Comparison of ENCODE assay signal across 9 cellular contexts in genomic region chr18:12886498-12887126, GRCh38. TPM values are rescaled to one million over a fixed set of nuclear protein-coding genes. Genes with fewer than 3 reads are reported as not detected.
A peak's percentile ranks its signal among the peaks of the same experiment; 100 is the strongest.
DNase-seq lines count a peak whose midpoint lies in the region; ATAC-seq and TF ChIP-seq lines count a peak whose summit lies in the region.
"Had no signal": no experiment of that assay in that cellular context is flagged by ENCODE, and none has a peak within 500 bp of the region (broad histone marks: within the 10 kb centered on the region; RNA-seq: fewer than 3 reads in every experiment).

No MANE protein-coding gene starts in this region.

- CTCF ChIA-PET in activated naive CD4-positive, alpha-beta T cell treated with anti-CD3 and anti-CD28 coated beads for 36 hours (lab: Charles Lee), result interaction anchor here (1.3 to 2.0 kb wide), 4 partner anchors 16 to 159 kb away, joined by 4 to 12 read pairs (median 8); no protein-coding TSS in a partner anchor

- H3K27ac Mint-ChIP-seq in activated naive CD4-positive, alpha-beta T cell treated with anti-CD3 and anti-CD28 coated beads for 36 hours, result no peak overlapping the region

- no peaks in the 10 kb centered on the region for H3K9me3 Mint-ChIP-seq in activated naive CD4-positive, alpha-beta T cell treated with anti-CD3 and anti-CD28 coated beads for 36 hours

- H3K27me3 Mint-ChIP-seq in activated naive CD4-positive, alpha-beta T cell treated with anti-CD3 and anti-CD28 coated beads for 36 hours (ENCODE audit: low read depth), result no peaks in the 10 kb centered on the region
- H3K27me3 Mint-ChIP-seq: activated naive CD8-positive, alpha-beta T cell had no signal

- H3K4me1 ChIP-seq in BE2C, result no peaks in the 10 kb centered on the region

- no peak overlapping the region for H3K4me3 Mint-ChIP-seq in activated naive CD4-positive, alpha-beta T cell treated with anti-CD3 and anti-CD28 coated beads for 36 hours
- H3K4me3 Mint-ChIP-seq: activated naive CD8-positive, alpha-beta T cell had no signal

- no peak overlapping the region for H3K4me3 ChIP-seq in BE2C (ENCODE audit: low read depth, low read length)

- H3K27me3 ChIP-seq in BE2C, result no peaks in the 10 kb centered on the region

- H3K9me3 ChIP-seq in BE2C, result no peaks in the 10 kb centered on the region

- intact Hi-C loops in posterior cingulate gyrus (cut with DNase I), result no loop called here
- intact Hi-C loops in activated naive CD4-positive, alpha-beta T cell treated with anti-CD3 and anti-CD28 coated beads for 36 hours (cut with micrococcal nuclease), result loop anchor here (10.0 kb wide), 2 partner anchors 728 to 838 kb away; partner anchors contain the start of genes FAM210A and RNMT

- H3K4me1 Mint-ChIP-seq in activated naive CD4-positive, alpha-beta T cell treated with anti-CD3 and anti-CD28 coated beads for 36 hours (ENCODE audit: low read depth), result peaks cover 25% of the 10 kb centered on the region

- H3K36me3 ChIP-seq in BE2C, result no peaks in the 10 kb centered on the region

- H3K36me3 Mint-ChIP-seq in activated naive CD4-positive, alpha-beta T cell treated with anti-CD3 and anti-CD28 coated beads for 36 hours (ENCODE audit: low read depth), result no peaks in the 10 kb centered on the region

- ATAC-seq in GM21825 (IDR thresholded peaks at IDR 0.05; ENCODE audit: unreplicated experiment), result no peak

- TF ChIP-seq CTCF in BE2C (IDR thresholded peaks at IDR 0.05; ENCODE audit: low read depth, low read length) (peak; percentile 60), GM12873 (IDR thresholded peaks at IDR 0.05; ENCODE audit: insufficient read depth, low read depth, low read length, missing control alignments) (peak; percentile 63)

- DNase-seq in BE2C (peak; percentile 24), OCI-M1 (lab: John Stamatoyannopoulos, UW) (peak; percentile 67), germinal center (ENCODE audit: low spot score) (peak; percentile 21), NCI-H2171 treated with DMSO at 0.1 percent for 48 hours (lab: John Stamatoyannopoulos, UW) (no peak), posterior cingulate gyrus (no peak)
- no peak for DNase-seq in activated naive CD4-positive, alpha-beta T cell treated with anti-CD3 and anti-CD28 coated beads for 36 hours

RNA-seq across cellular contexts. Expression of gene PTPN2, which starts 2.6 kb away (rescaled TPM):
- 10.7 TPM for polyA plus RNA-seq in BE2C (2012; ENCODE audit: insufficient read depth, insufficient read length, low read depth)
- total RNA-seq in activated naive CD4-positive, alpha-beta T cell treated with anti-CD3 and anti-CD28 coated beads for 36 hours, result 10 to 100 TPM; 68.5 to 71.8 TPM

Comparison
In these comparisons a context has a peak if more than half of its experiments do, and no peak if none do; other contexts are left out.
1. DNase-seq: peak in BE2C (single experiment), OCI-M1 (single experiment) and germinal center (single experiment); none in NCI-H2171 treated with DMSO at 0.1 percent for 48 hours (single experiment), posterior cingulate gyrus (0 of 10) and activated naive CD4-positive, alpha-beta T cell treated with anti-CD3 and anti-CD28 coated beads for 36 hours (single experiment).